27 cellular contexts compared by ENCODE assay signal in the genomic region with DNA sequence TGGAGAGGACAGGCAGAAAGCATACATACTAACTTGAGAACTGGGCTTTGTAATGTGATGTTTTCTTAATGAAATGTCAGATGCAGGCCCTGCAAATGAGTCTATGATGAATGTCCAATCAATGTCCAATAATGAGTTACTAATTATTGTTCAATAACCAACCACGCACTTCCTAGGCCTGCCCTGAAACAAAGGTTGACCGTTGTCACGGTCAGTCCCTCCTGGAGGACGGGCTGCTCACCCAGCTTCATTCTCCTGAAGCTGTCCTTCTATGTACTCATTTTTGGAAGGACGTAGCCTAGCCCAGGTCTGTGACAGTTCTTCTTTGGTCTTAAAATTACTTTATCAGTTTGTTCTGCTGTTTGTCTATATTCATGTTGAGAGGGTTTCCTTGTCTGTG. TPM values are rescaled to one million over a fixed set of nuclear protein-coding genes. Genes with fewer than 3 reads are reported as not detected.
"Had no signal": no experiment of that assay in that cellular context is flagged by ENCODE, and none has a peak within 500 bp of the region (broad histone marks: within the 10 kb centered on the region; RNA-seq: fewer than 3 reads in every experiment).

No MANE protein-coding gene starts in this region.

- H3K4me1 ChIP-seq: parathyroid adenoma, psoas muscle, spleen, thyroid gland, vagina had no signal

- H3K4me3 ChIP-seq: psoas muscle, skin epidermis, smooth muscle cell, spleen, stomach, thoracic aorta, thyroid gland, tibial nerve, upper lobe of left lung, vagina had no signal

- H3K9ac ChIP-seq: parathyroid adenoma had no signal

- H3K27me3 ChIP-seq: spleen, stomach, thyroid gland, tibial nerve, upper lobe of left lung, vagina had no signal

- H3K27ac ChIP-seq: neutrophil, parathyroid adenoma, psoas muscle, skin epidermis, spleen, stomach, thoracic aorta, thyroid gland, tibial nerve, vagina had no signal

- DNase-seq: naive thymus-derived CD8-positive, alpha-beta T cell; nephron progenitor cell; nucleus accumbens; posterior cingulate gyrus; psoas muscle; right cardiac atrium; spleen; stimulated activated CD4-positive, alpha-beta T cell treated with anti-CD3 and anti-CD28 coated beads, Interleukin-12 subunit alpha, Interleukin-12 subunit beta, amount 100 ng/mL, for 4 hours; stimulated activated CD4-positive, alpha-beta T cell treated with anti-CD3 and anti-CD28 coated beads, Interleukin-1b, Interleukin-23, amount 100 ng/mL, for 48 hours; stimulated activated CD4-positive, alpha-beta T cell treated with anti-CD3 and anti-CD28 coated beads, Interleukin-4, amount 100 ng/mL, for 1 hour; stimulated activated CD4-positive, alpha-beta T cell treated with anti-CD3 and anti-CD28 coated beads, Interleukin-4, amount 100 ng/mL, for 4 hours; stimulated activated CD8-positive, alpha-beta memory T cell treated with anti-CD3 and anti-CD28 coated beads, Interleukin-4, amount 100 ng/mL, for 48 hours; stimulated activated naive CD4-positive, alpha-beta T cell; stomach; thyroid gland; trophoblast cell; upper lobe of left lung had no signal

- ATAC-seq: naive thymus-derived CD8-positive, alpha-beta T cell; natural killer cell treated with Interleukin-12 subunit alpha and Interleukin-12 subunit beta and Interleukin-15 and Interleukin-18, amount 100 ng/mL, for 72 hours; psoas muscle; right cardiac atrium; sciatic nerve; stimulated activated memory B cell treated with anti-CD40 and anti-IgM and Interleukin-4, amounts not matched to agents 10 μg/mL and 1 μg/mL and 100 μg/mL, for 72 hours had no signal

- H3K9me3 ChIP-seq: neutrophil, psoas muscle, spleen, stomach, thoracic aorta, thyroid gland, tibial nerve, upper lobe of left lung, vagina had no signal

- H3K36me3 ChIP-seq: neutrophil, spleen, stomach, thoracic aorta, thyroid gland, tibial nerve, upper lobe of left lung, vagina had no signal

RNA-seq across cellular contexts. Expression of gene SEMA5B, which starts 30.9 kb away (rescaled TPM):
- total RNA-seq: natural killer cell treated with Interleukin-12 subunit alpha and Interleukin-12 subunit beta and Interleukin-15 and Interleukin-18, amount 100 ng/mL, for 72 hours; smooth muscle cell had no signal
- polyA plus RNA-seq: naive thymus-derived CD8-positive, alpha-beta T cell; smooth muscle cell had no signal
